8 cellular contexts compared by ENCODE assay signal in genomic region chr22:49657275-49657973, GRCh38.
DNase-seq lines count a peak whose midpoint lies in the region; ATAC-seq and TF ChIP-seq lines count a peak whose summit lies in the region.

No MANE protein-coding gene starts in this region.

- no peak for TF ChIP-seq CTCF in NB4 (IDR thresholded peaks at IDR 0.05; ENCODE audit: low read depth, low read length)

- TF ChIP-seq POLR2A in NB4 (IDR thresholded peaks at IDR 0.05; ENCODE audit: extremely low read depth, insufficient read length) = no peak

- intact Hi-C loops in left ventricle myocardium superior (cut with micrococcal nuclease) = no loop called here

- DNase-seq in GM19240 (ENCODE audit: insufficient read length, low spot score) = peak; percentile 77
- peak; percentile 30 for DNase-seq in NB4 (ENCODE audit: low read depth)
- DNase-seq in activated CD8-positive, alpha-beta memory T cell treated with anti-CD3 and anti-CD28 coated beads, Interleukin-2, amount 50 U/mL, for 1 hour (ENCODE audit: extremely low read depth) = peak; percentile 48
- peak; percentile 70 for DNase-seq in left ventricle myocardium superior
- DNase-seq in stimulated activated CD4-positive, alpha-beta T cell treated with anti-CD3 and anti-CD28 coated beads, TNF-alpha, amount 100 ng/mL, for 4 hours (ENCODE audit: low read depth in 3 of 3) = peak; percentile 45 to 69 (median 50)
- DNase-seq in DMS79 treated with DMSO at 0.1 percent for 48 hours (lab: John Stamatoyannopoulos, UW) = no peak
- no peak for DNase-seq in cortex of kidney (lab: John Stamatoyannopoulos, UW)

- ATAC-seq in left ventricle myocardium superior = peak; percentile 86
- no peak for ATAC-seq in HG03025 (IDR thresholded peaks at IDR 0.05; ENCODE audit: low FRiP score, unreplicated experiment)

- no peak overlapping the region for H3K4me3 ChIP-seq in NB4 (ENCODE audit: low read depth, low read length)

Comparison
In these comparisons a context has a peak if more than half of its experiments do, and no peak if none do; other contexts are left out.
1. DNase-seq: peak in GM19240 (single experiment), NB4 (single experiment), activated CD8-positive, alpha-beta memory T cell treated with anti-CD3 and anti-CD28 coated beads, Interleukin-2, amount 50 U/mL, for 1 hour (single experiment), left ventricle myocardium superior (single experiment) and stimulated activated CD4-positive, alpha-beta T cell treated with anti-CD3 and anti-CD28 coated beads, TNF-alpha, amount 100 ng/mL, for 4 hours (3 of 3); none in DMS79 treated with DMSO at 0.1 percent for 48 hours (single experiment) and cortex of kidney (single experiment).